In genomic region chr6:43736211-43736786, GRCh38 we compare ENCODE assay signal across 16 cellular contexts.
"Had no signal": no experiment of that assay in that cellular context is flagged by ENCODE, and none has a peak within 500 bp of the region (broad histone marks: within the 10 kb centered on the region; RNA-seq: fewer than 3 reads in every experiment).

No MANE protein-coding gene starts in this region.

- DNase-seq: activated CD4-positive, alpha-beta memory T cell treated with anti-CD3 and anti-CD28 coated beads for 36 hours; activated CD4-positive, CD25-positive, alpha-beta regulatory T cell treated with anti-CD3 and anti-CD28 coated beads, Interleukin-2, amount 50 U/mL, for 72 hours; activated naive CD8-positive, alpha-beta T cell treated with anti-CD3 and anti-CD28 coated beads, Interleukin-2, amount 50 U/mL, for 24 hours; activated T-cell treated with anti-CD3 and anti-CD28 coated beads, Interleukin-2, amount 50 U/mL, for 4 hours; colonic mucosa; effector CD4-positive, alpha-beta T cell; kidney glomerular epithelial cell; T-helper 1 cell; trophoblast cell had no signal

- H3K9me3 ChIP-seq: colonic mucosa, SJSA1 had no signal

- ATAC-seq: activated naive CD8-positive, alpha-beta T cell treated with anti-CD3 and anti-CD28 coated beads, Interleukin-2, amount 50 U/mL, for 24 hours; activated T-cell treated with anti-CD3 and anti-CD28 coated beads, Interleukin-2, amount 50 U/mL, for 4 hours; gastroesophageal sphincter; stimulated activated effector memory CD8-positive, alpha-beta T cell treated with anti-CD3 and anti-CD28 coated beads, Interleukin-12 subunit alpha, Interleukin-12 subunit beta, amount 100 ng/mL, for 72 hours had no signal

- H2AFZ ChIP-seq: neural progenitor cell, parathyroid adenoma had no signal

- H3K27ac ChIP-seq: colonic mucosa, gastroesophageal sphincter, neural progenitor cell, parathyroid adenoma, SJSA1 had no signal

- H3K9ac ChIP-seq: neural progenitor cell, parathyroid adenoma had no signal

- H3K4me3 Mint-ChIP-seq: activated CD4-positive, alpha-beta memory T cell treated with anti-CD3 and anti-CD28 coated beads for 36 hours; activated naive CD8-positive, alpha-beta T cell treated with anti-CD3 and anti-CD28 coated beads, Interleukin-2, amount 50 U/mL, for 24 hours; activated T-cell treated with anti-CD3 and anti-CD28 coated beads, Interleukin-2, amount 50 U/mL, for 4 hours; mesothelial cell of epicardium; neural progenitor cell; stimulated activated effector memory CD8-positive, alpha-beta T cell treated with anti-CD3 and anti-CD28 coated beads, Interleukin-12 subunit alpha, Interleukin-12 subunit beta, amount 100 ng/mL, for 72 hours had no signal

- H3K36me3 Mint-ChIP-seq: mesothelial cell of epicardium; neural progenitor cell; stimulated activated effector memory CD8-positive, alpha-beta T cell treated with anti-CD3 and anti-CD28 coated beads, Interleukin-12 subunit alpha, Interleukin-12 subunit beta, amount 100 ng/mL, for 72 hours had no signal

- H3K4me1 ChIP-seq: colonic mucosa, gastroesophageal sphincter, parathyroid adenoma, SJSA1 had no signal

- H3K36me3 ChIP-seq: colonic mucosa, gastroesophageal sphincter, neural progenitor cell, SJSA1 had no signal

- H3K27me3 ChIP-seq: colonic mucosa, gastroesophageal sphincter, neural progenitor cell, SJSA1 had no signal

- H3K27ac Mint-ChIP-seq: activated CD4-positive, alpha-beta memory T cell treated with anti-CD3 and anti-CD28 coated beads for 36 hours; mesothelial cell of epicardium; neural progenitor cell had no signal

- H3K27me3 Mint-ChIP-seq: activated CD4-positive, alpha-beta memory T cell treated with anti-CD3 and anti-CD28 coated beads for 36 hours; activated naive CD8-positive, alpha-beta T cell treated with anti-CD3 and anti-CD28 coated beads, Interleukin-2, amount 50 U/mL, for 24 hours had no signal

- H3K4me3 ChIP-seq: colonic mucosa, gastroesophageal sphincter, neural progenitor cell, SJSA1, smooth muscle cell had no signal

- H3K4me2 ChIP-seq: neural progenitor cell, smooth muscle cell had no signal

- H3K79me2 ChIP-seq: parathyroid adenoma had no signal
